ENCODE assay signal across 23 cellular contexts in the genomic region with DNA sequence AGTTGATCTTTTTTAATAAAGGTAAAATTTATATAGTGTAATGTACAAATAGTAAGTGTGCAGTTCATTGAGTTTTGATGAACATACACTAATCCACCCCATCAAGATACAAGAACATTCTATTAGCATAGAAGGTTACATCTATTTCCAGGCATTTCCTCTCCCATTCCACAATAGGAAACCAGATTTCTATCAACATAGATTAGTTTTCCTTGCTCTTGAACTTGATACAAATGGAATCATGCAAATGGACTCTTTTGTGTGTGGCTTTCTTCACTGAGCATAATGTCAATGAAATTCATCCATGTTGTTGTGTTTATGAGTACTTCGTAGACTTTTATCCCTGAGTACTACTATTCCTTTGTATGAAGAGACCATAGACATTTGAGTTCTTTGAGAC. TPM values are rescaled to one million over a fixed set of nuclear protein-coding genes. Genes with fewer than 3 reads are reported as not detected.
DNase-seq lines count a peak whose midpoint lies in the region; ATAC-seq lines count a peak whose summit lies in the region.
"Had no signal": no experiment of that assay in that cellular context is flagged by ENCODE, and none has a peak within 500 bp of the region (broad histone marks: within the 10 kb centered on the region; RNA-seq: fewer than 3 reads in every experiment).

No MANE protein-coding gene starts in this region.

- no peak overlapping the region for H2BK15ac ChIP-seq in neuronal stem cell (ENCODE audit: low read length)

- CTCF ChIA-PET in CD8-positive, alpha-beta memory T cell (lab: Charles Lee) = interaction anchor here (1.5 to 2.1 kb wide), 3 partner anchors 9 to 18 kb away, joined by 3 to 13 read pairs (median 10); partner anchors contain the start of gene STYX
- CTCF ChIA-PET in activated CD4-positive, alpha-beta memory T cell treated with anti-CD3 and anti-CD28 coated beads, Interleukin-2, amount 10 ng/mL, durations not matched to agents 7 days and 5 days (lab: Charles Lee) = no interaction called here

- H3K27ac Mint-ChIP-seq in activated CD4-positive, alpha-beta T cell treated with anti-CD3 and anti-CD28 coated beads, Interleukin-2, amount 10 ng/mL, durations not matched to agents 24 days and 14 days = peak overlapping the region; percentile 5
- peak overlapping the region in 7 of 8 donors; percentile 18 to 97 (median 56) for H3K27ac Mint-ChIP-seq in CD8-positive, alpha-beta memory T cell
- peak overlapping the region; percentile 35 for H3K27ac Mint-ChIP-seq in activated CD4-positive, alpha-beta memory T cell treated with anti-CD3 and anti-CD28 coated beads, Interleukin-2, amount 10 ng/mL, durations not matched to agents 7 days and 5 days
- no peak overlapping the region for H3K27ac Mint-ChIP-seq in activated T-helper 1 cell treated with anti-CD3 and anti-CD28 coated beads, Interleukin-12 subunit alpha, Interleukin-12 subunit beta, Interleukin-2, Interleukin-4 antibody, amounts not matched to agents 30 ng/mL and 10 ng/mL and 1 ng/mL, durations not matched to agents 14 hours and 24 hours and 36 hours

- no peak overlapping the region for H2AFZ ChIP-seq in neuronal stem cell (ENCODE audit: low read length)

- H3K27me3 Mint-ChIP-seq in activated CD4-positive, alpha-beta T cell treated with anti-CD3 and anti-CD28 coated beads, Interleukin-2, amount 10 ng/mL, durations not matched to agents 24 days and 14 days = no peaks in the 10 kb centered on the region
- H3K27me3 Mint-ChIP-seq in CD8-positive, alpha-beta memory T cell = no peaks in the 10 kb centered on the region
- no peaks in the 10 kb centered on the region for H3K27me3 Mint-ChIP-seq in activated CD4-positive, alpha-beta memory T cell treated with anti-CD3 and anti-CD28 coated beads, Interleukin-2, amount 10 ng/mL, durations not matched to agents 7 days and 5 days
- H3K27me3 Mint-ChIP-seq in activated T-helper 1 cell treated with anti-CD3 and anti-CD28 coated beads, Interleukin-12 subunit alpha, Interleukin-12 subunit beta, Interleukin-2, Interleukin-4 antibody, amounts not matched to agents 30 ng/mL and 10 ng/mL and 1 ng/mL, durations not matched to agents 14 hours and 24 hours and 36 hours (ENCODE audit: insufficient read depth) = no peaks in the 10 kb centered on the region
- H3K27me3 Mint-ChIP-seq: naive B cell had no signal

- peaks cover 36% of the 10 kb centered on the region for H3K4me1 Mint-ChIP-seq in activated CD4-positive, alpha-beta T cell treated with anti-CD3 and anti-CD28 coated beads, Interleukin-2, amount 10 ng/mL, durations not matched to agents 24 days and 14 days
- H3K4me1 Mint-ChIP-seq in CD8-positive, alpha-beta memory T cell = peaks cover 66 to 90% (median 89%) of the 10 kb centered on the region in 3 donors
- H3K4me1 Mint-ChIP-seq in activated CD4-positive, alpha-beta memory T cell treated with anti-CD3 and anti-CD28 coated beads, Interleukin-2, amount 10 ng/mL, durations not matched to agents 7 days and 5 days = peaks cover 58% of the 10 kb centered on the region
- H3K4me1 Mint-ChIP-seq in activated T-helper 1 cell treated with anti-CD3 and anti-CD28 coated beads, Interleukin-12 subunit alpha, Interleukin-12 subunit beta, Interleukin-2, Interleukin-4 antibody, amounts not matched to agents 30 ng/mL and 10 ng/mL and 1 ng/mL, durations not matched to agents 14 hours and 24 hours and 36 hours (ENCODE audit: low read depth) = peaks cover 47% of the 10 kb centered on the region

- H3K9me3 ChIP-seq in CD8-positive, alpha-beta memory T cell (ENCODE audit: low read length) = no peaks in the 10 kb centered on the region
- H3K9me3 ChIP-seq in neuronal stem cell (replicated peaks in 1 of 2; ENCODE audit: control insufficient read depth in 2 of 2, insufficient read depth in 1 of 2, low read depth in 1 of 2, low read length in 2 of 2) = no peaks in the 10 kb centered on the region
- H3K9me3 ChIP-seq: HAP-1, heart left ventricle, SJCRH30, upper lobe of right lung had no signal

- H3K36me3 Mint-ChIP-seq in activated CD4-positive, alpha-beta T cell treated with anti-CD3 and anti-CD28 coated beads, Interleukin-2, amount 10 ng/mL, durations not matched to agents 24 days and 14 days (ENCODE audit: low read depth) = peaks cover 19% of the 10 kb centered on the region
- H3K36me3 Mint-ChIP-seq in CD8-positive, alpha-beta memory T cell = peaks cover 3 to 31% (median 8%) of the 10 kb centered on the region in 3 donors
- peaks cover 41% of the 10 kb centered on the region for H3K36me3 Mint-ChIP-seq in activated CD4-positive, alpha-beta memory T cell treated with anti-CD3 and anti-CD28 coated beads, Interleukin-2, amount 10 ng/mL, durations not matched to agents 7 days and 5 days (ENCODE audit: low read depth)
- H3K36me3 Mint-ChIP-seq in activated T-helper 1 cell treated with anti-CD3 and anti-CD28 coated beads, Interleukin-12 subunit alpha, Interleukin-12 subunit beta, Interleukin-2, Interleukin-4 antibody, amounts not matched to agents 30 ng/mL and 10 ng/mL and 1 ng/mL, durations not matched to agents 14 hours and 24 hours and 36 hours (ENCODE audit: low read depth) = peaks cover 17% of the 10 kb centered on the region

- no peak overlapping the region for H2AK5ac ChIP-seq in neuronal stem cell (ENCODE audit: low read depth, low read length)

- H3K9ac ChIP-seq in neuronal stem cell (ENCODE audit: low read depth, low read length, poor library complexity) = no peak overlapping the region

- peaks cover 90% of the 10 kb centered on the region for H3K4me1 ChIP-seq in CD8-positive, alpha-beta memory T cell (ENCODE audit: insufficient read depth, low read length)
- peaks cover 0 to 2% of the 10 kb centered on the region in 2 donors for H3K4me1 ChIP-seq in neuronal stem cell (ENCODE audit: control insufficient read depth in 2 of 2, insufficient read depth in 1 of 2, low read depth in 1 of 2, low read length in 2 of 2)
- H3K4me1 ChIP-seq: SJCRH30 had no signal

- no peak overlapping the region for H4K91ac ChIP-seq in neuronal stem cell (ENCODE audit: low read depth, low read length, poor library complexity)

- H2BK120ac ChIP-seq in neuronal stem cell (ENCODE audit: low read depth, low read length) = no peak overlapping the region

- no peak overlapping the region for H3K4me2 ChIP-seq in neuronal stem cell (ENCODE audit: insufficient read depth, low read length, poor library complexity, severe bottlenecking)
- H3K4me2 ChIP-seq: smooth muscle cell had no signal

- WGBS in neuronal stem cell (ENCODE audit: extremely low coverage in 2 of 2, insufficient read length in 2 of 2, insufficient replicate concordance in 1 of 2), 2 donors = no CpG with 5 or more reads among the region's 1 CpG

- DNase-seq in activated CD4-positive, alpha-beta T cell treated with anti-CD3 and anti-CD28 coated beads, Interleukin-2, amount 10 ng/mL, durations not matched to agents 24 days and 14 days = no peak
- DNase-seq in activated CD4-positive, alpha-beta T cell treated with anti-CD3 and anti-CD28 coated beads, Interleukin-2, amount 50 U/mL, for 4 hours = no peak
- DNase-seq in CD8-positive, alpha-beta memory T cell = no peak
- no peak for DNase-seq in activated CD4-positive, alpha-beta memory T cell treated with anti-CD3 and anti-CD28 coated beads, Interleukin-2, amount 10 ng/mL, durations not matched to agents 7 days and 5 days
- DNase-seq in lung microvascular endothelial cell (ENCODE audit: low read depth in 2 of 2) (peak; percentile 27 to 71), neuronal stem cell (ENCODE audit: low spot score) (no peak)
- no peak for DNase-seq in activated T-helper 1 cell treated with anti-CD3 and anti-CD28 coated beads, Interleukin-12 subunit alpha, Interleukin-12 subunit beta, Interleukin-2, Interleukin-4 antibody, amounts not matched to agents 30 ng/mL and 10 ng/mL and 1 ng/mL, durations not matched to agents 14 hours and 24 hours and 36 hours (ENCODE audit: low spot score)
- DNase-seq: activated CD4-positive, alpha-beta T cell treated with anti-CD3 and anti-CD28 coated beads, Interleukin-2, amount 50 U/mL, for 48 hours; activated T-cell treated with anti-CD3 and anti-CD28 coated beads for 4 hours; heart left ventricle; left cardiac atrium; naive B cell; NCI-H187; NCI-H2171 treated with DMSO at 0.1 percent for 48 hours; NCI-H526; retina; SJCRH30; upper lobe of right lung had no signal

- no peak overlapping the region for H3K27ac ChIP-seq in CD8-positive, alpha-beta memory T cell (ENCODE audit: low read depth, low read length)
- H3K27ac ChIP-seq in neuronal stem cell (replicated peaks; ENCODE audit: low read length) = no peak overlapping the region
- H3K27ac ChIP-seq: SJCRH30 had no signal

- H3K79me1 ChIP-seq in neuronal stem cell (ENCODE audit: low read depth, low read length) = peaks cover 2% of the 10 kb centered on the region

- H3K14ac ChIP-seq in neuronal stem cell (ENCODE audit: low read length) = no peak overlapping the region

- no peak overlapping the region for H4K8ac ChIP-seq in neuronal stem cell (ENCODE audit: low read depth, low read length)

- H3K36me3 ChIP-seq in CD8-positive, alpha-beta memory T cell (ENCODE audit: insufficient read depth, low read length) = peaks cover 5% of the 10 kb centered on the region
- peaks cover 0 to 26% of the 10 kb centered on the region in 2 donors for H3K36me3 ChIP-seq in neuronal stem cell (replicated peaks in 1 of 2; ENCODE audit: control insufficient read depth in 2 of 2, insufficient read depth in 2 of 2, low read length in 2 of 2)
- H3K36me3 ChIP-seq: HAP-1 had no signal

- intact Hi-C loops in activated CD4-positive, alpha-beta T cell treated with anti-CD3 and anti-CD28 coated beads, Interleukin-2, amount 10 ng/mL, durations not matched to agents 24 days and 14 days (cut with micrococcal nuclease) = no loop called here
- intact Hi-C loops in activated T-helper 1 cell treated with anti-CD3 and anti-CD28 coated beads, Interleukin-12 subunit alpha, Interleukin-12 subunit beta, Interleukin-2, Interleukin-4 antibody, amounts not matched to agents 30 ng/mL and 10 ng/mL and 1 ng/mL, durations not matched to agents 14 hours and 24 hours and 36 hours (cut with micrococcal nuclease) = no loop called here

- POLR2A ChIA-PET in CD8-positive, alpha-beta memory T cell (lab: Charles Lee) = interaction anchor here (1.1 to 2.0 kb wide), 3 partner anchors 9 to 188 kb away, joined by 5 to 22 read pairs (median 15); partner anchors contain the start of genes GPR137C, STYX and TXNDC16
- POLR2A ChIA-PET in activated CD4-positive, alpha-beta memory T cell treated with anti-CD3 and anti-CD28 coated beads, Interleukin-2, amount 10 ng/mL, durations not matched to agents 7 days and 5 days (lab: Charles Lee) = interaction anchor here (0.9 to 3.3 kb wide), 7 partner anchors 11 to 412 kb away, joined by 3 to 52 read pairs (median 15); partner anchors contain the start of genes DDHD1, ERO1A, GPR137C and PSMC6

- no peaks in the 10 kb centered on the region for H3K27me3 ChIP-seq in CD8-positive, alpha-beta memory T cell (ENCODE audit: insufficient read depth, low read length, poor library complexity, severe bottlenecking)
- H3K27me3 ChIP-seq in neuronal stem cell (ENCODE audit: control insufficient read depth in 3 of 3, insufficient read depth in 3 of 3, low read depth in 1 of 3, low read length in 3 of 3) = no peaks in the 10 kb centered on the region
- H3K27me3 ChIP-seq: heart left ventricle, SJCRH30, upper lobe of right lung had no signal

- H3K9me3 Mint-ChIP-seq in activated CD4-positive, alpha-beta T cell treated with anti-CD3 and anti-CD28 coated beads, Interleukin-2, amount 10 ng/mL, durations not matched to agents 24 days and 14 days = no peaks in the 10 kb centered on the region
- H3K9me3 Mint-ChIP-seq in CD8-positive, alpha-beta memory T cell = no peaks in the 10 kb centered on the region
- no peaks in the 10 kb centered on the region for H3K9me3 Mint-ChIP-seq in activated CD4-positive, alpha-beta memory T cell treated with anti-CD3 and anti-CD28 coated beads, Interleukin-2, amount 10 ng/mL, durations not matched to agents 7 days and 5 days
- no peaks in the 10 kb centered on the region for H3K9me3 Mint-ChIP-seq in activated T-helper 1 cell treated with anti-CD3 and anti-CD28 coated beads, Interleukin-12 subunit alpha, Interleukin-12 subunit beta, Interleukin-2, Interleukin-4 antibody, amounts not matched to agents 30 ng/mL and 10 ng/mL and 1 ng/mL, durations not matched to agents 14 hours and 24 hours and 36 hours
- H3K9me3 Mint-ChIP-seq: activated naive CD4-positive, alpha-beta T cell treated with anti-CD3 and anti-CD28 coated beads for 36 hours; naive B cell had no signal

- H2BK5ac ChIP-seq in neuronal stem cell (ENCODE audit: low read length) = no peak overlapping the region

- H3K18ac ChIP-seq in neuronal stem cell (ENCODE audit: low read length) = no peak overlapping the region

- no peak overlapping the region for H2BK12ac ChIP-seq in neuronal stem cell (ENCODE audit: low read length)

- H3K4ac ChIP-seq in neuronal stem cell (ENCODE audit: low read length) = no peak overlapping the region

- H3K4me3 ChIP-seq in CD8-positive, alpha-beta memory T cell (ENCODE audit: low read length) = peak overlapping the region; percentile 36
- H3K4me3 ChIP-seq in neuronal stem cell (ENCODE audit: low read length in 2 of 2) = no peak overlapping the region
- H3K4me3 ChIP-seq: HAP-1, SJCRH30, smooth muscle cell, upper lobe of right lung had no signal

- H3K23ac ChIP-seq in neuronal stem cell (ENCODE audit: low read depth, low read length, poor library complexity) = no peak overlapping the region

- H3K4me3 Mint-ChIP-seq in activated CD4-positive, alpha-beta T cell treated with anti-CD3 and anti-CD28 coated beads, Interleukin-2, amount 10 ng/mL, durations not matched to agents 24 days and 14 days = no peak overlapping the region
- H3K4me3 Mint-ChIP-seq in CD8-positive, alpha-beta memory T cell = peak overlapping the region in 2 of 7 donors; percentile 2 to 34
- H3K4me3 Mint-ChIP-seq in activated CD4-positive, alpha-beta memory T cell treated with anti-CD3 and anti-CD28 coated beads, Interleukin-2, amount 10 ng/mL, durations not matched to agents 7 days and 5 days = no peak overlapping the region
- no peak overlapping the region for H3K4me3 Mint-ChIP-seq in activated T-helper 1 cell treated with anti-CD3 and anti-CD28 coated beads, Interleukin-12 subunit alpha, Interleukin-12 subunit beta, Interleukin-2, Interleukin-4 antibody, amounts not matched to agents 30 ng/mL and 10 ng/mL and 1 ng/mL, durations not matched to agents 14 hours and 24 hours and 36 hours

- no peak for ATAC-seq in GM21717 (IDR thresholded peaks at IDR 0.05; ENCODE audit: unreplicated experiment)
- ATAC-seq: heart left ventricle, HepG2, left cardiac atrium, upper lobe of right lung had no signal

RNA-seq across cellular contexts. Expression of gene STYX, which starts 10.8 kb away (rescaled TPM):
- total RNA-seq in activated CD4-positive, alpha-beta T cell treated with anti-CD3 and anti-CD28 coated beads, Interleukin-2, amount 10 ng/mL, durations not matched to agents 24 days and 14 days = 18.3 and 19.7 TPM in 2 replicates
- total RNA-seq in CD8-positive, alpha-beta memory T cell = 10 to 100 TPM; 20.9 to 21.2 TPM
- polyA plus RNA-seq in CD8-positive, alpha-beta memory T cell = 25.4 TPM
- total RNA-seq in activated CD4-positive, alpha-beta memory T cell treated with anti-CD3 and anti-CD28 coated beads, Interleukin-2, amount 10 ng/mL, durations not matched to agents 7 days and 5 days = 10 to 100 TPM; 21.0 to 25.1 TPM
- 15.9 and 20.6 TPM in 2 replicates for total RNA-seq in lung microvascular endothelial cell
- total RNA-seq in activated T-helper 1 cell treated with anti-CD3 and anti-CD28 coated beads, Interleukin-12 subunit alpha, Interleukin-12 subunit beta, Interleukin-2, Interleukin-4 antibody, amounts not matched to agents 30 ng/mL and 10 ng/mL and 1 ng/mL, durations not matched to agents 14 hours and 24 hours and 36 hours = 18.7 and 21.3 TPM in 2 replicates
- 20.6 TPM for polyA plus RNA-seq in neuronal stem cell (2013, experiment 1 of 2)
- polyA plus RNA-seq in neuronal stem cell (2013, experiment 2 of 2) = 20.9 TPM

RNA-seq across cellular contexts. Expression of gene PSMC6, which starts 33.8 kb away (rescaled TPM):
- total RNA-seq in activated CD4-positive, alpha-beta T cell treated with anti-CD3 and anti-CD28 coated beads, Interleukin-2, amount 10 ng/mL, durations not matched to agents 24 days and 14 days = 142 and 143 TPM in 2 replicates
- total RNA-seq in CD8-positive, alpha-beta memory T cell = 100 to 1,000 TPM; 113 to 123 TPM
- 54.3 TPM for polyA plus RNA-seq in CD8-positive, alpha-beta memory T cell
- 10 to 100 TPM; 78.3 to 80.8 TPM for total RNA-seq in activated CD4-positive, alpha-beta memory T cell treated with anti-CD3 and anti-CD28 coated beads, Interleukin-2, amount 10 ng/mL, durations not matched to agents 7 days and 5 days
- 53.4 and 53.8 TPM in 2 replicates for total RNA-seq in lung microvascular endothelial cell
- total RNA-seq in activated T-helper 1 cell treated with anti-CD3 and anti-CD28 coated beads, Interleukin-12 subunit alpha, Interleukin-12 subunit beta, Interleukin-2, Interleukin-4 antibody, amounts not matched to agents 30 ng/mL and 10 ng/mL and 1 ng/mL, durations not matched to agents 14 hours and 24 hours and 36 hours = 130 and 132 TPM in 2 replicates
- 94.3 TPM for polyA plus RNA-seq in neuronal stem cell (2013, experiment 1 of 2)
- polyA plus RNA-seq in neuronal stem cell (2013, experiment 2 of 2) = 98.9 TPM

RNA-seq across cellular contexts. Expression of gene ERO1A, which starts 45.4 kb away (rescaled TPM):
- total RNA-seq in activated CD4-positive, alpha-beta T cell treated with anti-CD3 and anti-CD28 coated beads, Interleukin-2, amount 10 ng/mL, durations not matched to agents 24 days and 14 days = 170 and 171 TPM in 2 replicates
- 10 to 100 TPM; 87.6 to 96.6 TPM for total RNA-seq in CD8-positive, alpha-beta memory T cell
- polyA plus RNA-seq in CD8-positive, alpha-beta memory T cell = 47.0 TPM
- 100 to 1,000 TPM; 256 to 270 TPM for total RNA-seq in activated CD4-positive, alpha-beta memory T cell treated with anti-CD3 and anti-CD28 coated beads, Interleukin-2, amount 10 ng/mL, durations not matched to agents 7 days and 5 days
- total RNA-seq in lung microvascular endothelial cell = 30.7 and 48.4 TPM in 2 replicates
- 144 and 158 TPM in 2 replicates for total RNA-seq in activated T-helper 1 cell treated with anti-CD3 and anti-CD28 coated beads, Interleukin-12 subunit alpha, Interleukin-12 subunit beta, Interleukin-2, Interleukin-4 antibody, amounts not matched to agents 30 ng/mL and 10 ng/mL and 1 ng/mL, durations not matched to agents 14 hours and 24 hours and 36 hours
- 35.3 TPM for polyA plus RNA-seq in neuronal stem cell (2013, experiment 1 of 2)
- polyA plus RNA-seq in neuronal stem cell (2013, experiment 2 of 2) = 35.8 TPM

RNA-seq across cellular contexts. Expression of gene GNPNAT1, which starts 50.7 kb away (rescaled TPM):
- total RNA-seq in activated CD4-positive, alpha-beta T cell treated with anti-CD3 and anti-CD28 coated beads, Interleukin-2, amount 10 ng/mL, durations not matched to agents 24 days and 14 days = 30.6 and 32.4 TPM in 2 replicates
- 10 to 100 TPM; 35.0 to 36.0 TPM for total RNA-seq in CD8-positive, alpha-beta memory T cell
- polyA plus RNA-seq in CD8-positive, alpha-beta memory T cell = 11.2 TPM
- total RNA-seq in activated CD4-positive, alpha-beta memory T cell treated with anti-CD3 and anti-CD28 coated beads, Interleukin-2, amount 10 ng/mL, durations not matched to agents 7 days and 5 days = 10 to 100 TPM; 10.1 to 13.2 TPM
- total RNA-seq in lung microvascular endothelial cell = 20.0 and 22.6 TPM in 2 replicates
- 26.0 and 26.4 TPM in 2 replicates for total RNA-seq in activated T-helper 1 cell treated with anti-CD3 and anti-CD28 coated beads, Interleukin-12 subunit alpha, Interleukin-12 subunit beta, Interleukin-2, Interleukin-4 antibody, amounts not matched to agents 30 ng/mL and 10 ng/mL and 1 ng/mL, durations not matched to agents 14 hours and 24 hours and 36 hours
- 28.3 TPM for polyA plus RNA-seq in neuronal stem cell (2013, experiment 1 of 2)
- 26.1 TPM for polyA plus RNA-seq in neuronal stem cell (2013, experiment 2 of 2)

Comparison
In these comparisons a context has a peak if more than half of its experiments do, and no peak if none do; other contexts are left out.
1. DNase-seq: peak in lung microvascular endothelial cell (2 of 2); none in activated CD4-positive, alpha-beta T cell treated with anti-CD3 and anti-CD28 coated beads, Interleukin-2, amount 10 ng/mL, durations not matched to agents 24 days and 14 days (single experiment), activated CD4-positive, alpha-beta T cell treated with anti-CD3 and anti-CD28 coated beads, Interleukin-2, amount 50 U/mL, for 4 hours (0 of 2), CD8-positive, alpha-beta memory T cell (0 of 5), activated CD4-positive, alpha-beta memory T cell treated with anti-CD3 and anti-CD28 coated beads, Interleukin-2, amount 10 ng/mL, durations not matched to agents 7 days and 5 days (single experiment), activated T-helper 1 cell treated with anti-CD3 and anti-CD28 coated beads, Interleukin-12 subunit alpha, Interleukin-12 subunit beta, Interleukin-2, Interleukin-4 antibody, amounts not matched to agents 30 ng/mL and 10 ng/mL and 1 ng/mL, durations not matched to agents 14 hours and 24 hours and 36 hours (single experiment) and neuronal stem cell (single experiment).